15 cellular contexts compared by ENCODE assay signal in the genomic region with DNA sequence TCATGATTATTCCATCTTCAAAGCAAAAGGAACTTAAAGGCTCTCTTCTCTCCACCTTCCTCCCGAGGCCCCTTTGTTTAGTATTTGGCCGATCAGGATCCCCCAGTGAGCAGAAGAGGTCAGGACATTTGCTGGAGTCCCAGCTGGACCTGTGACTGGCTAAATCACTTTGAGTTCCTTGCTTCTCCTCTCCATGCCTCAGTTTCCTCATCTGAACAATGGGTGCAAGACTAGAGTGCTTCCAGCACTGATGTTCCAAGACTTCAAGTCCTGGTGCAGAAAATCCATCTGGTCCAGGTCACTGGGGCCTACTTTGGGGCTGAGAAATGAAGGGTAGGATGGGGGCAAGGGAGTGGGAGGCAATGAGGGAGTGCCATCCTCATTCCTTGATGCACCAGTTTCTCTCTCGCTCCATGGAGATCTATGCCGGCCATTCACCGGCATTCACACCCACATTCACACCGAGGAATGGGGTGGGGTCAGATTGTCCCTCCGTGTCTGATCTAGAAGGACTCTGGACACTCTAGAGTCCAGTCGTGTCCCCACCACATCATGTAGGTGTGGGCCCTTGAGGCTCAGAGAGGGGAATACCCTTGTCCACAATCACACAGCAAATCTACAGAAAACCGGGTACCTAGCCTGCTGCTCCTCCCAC. TPM values are rescaled to one million over a fixed set of nuclear protein-coding genes. Genes with fewer than 3 reads are reported as not detected.
DNase-seq lines count a peak whose midpoint lies in the region; ATAC-seq and TF ChIP-seq lines count a peak whose summit lies in the region.
"Had no signal": no experiment of that assay in that cellular context is flagged by ENCODE, and none has a peak within 500 bp of the region (broad histone marks: within the 10 kb centered on the region; RNA-seq: fewer than 3 reads in every experiment).

No MANE protein-coding gene starts in this region.

- DNase-seq in adipocyte (ENCODE audit: low read depth) (no peak), esophagus squamous epithelium (lab: John Stamatoyannopoulos, UW) (no peak), neural progenitor cell (ENCODE audit: low spot score) (no peak), tibial nerve (ENCODE audit: low spot score in 2 of 2) (no peak), islet precursor cell (no peak), sciatic nerve (ENCODE audit: low spot score) (no peak), mucosa of gallbladder (ENCODE audit: low spot score) (no peak)
- DNase-seq: activated CD8-positive, alpha-beta T cell treated with anti-CD3 and anti-CD28 coated beads for 36 hours; activated effector memory CD4-positive, alpha-beta T cell treated with Interleukin-2 at 50 U/mL for 16 hours; glutamatergic neuron; NCI-H146; NCI-H446 had no signal

- TF ChIP-seq EP300 in tibial nerve (IDR thresholded peaks at IDR 0.05) = no peak

- H3K9me3 ChIP-seq in adipocyte (ENCODE audit: control insufficient read depth, low read length) (no peaks in the 10 kb centered on the region), esophagus squamous epithelium (no peaks in the 10 kb centered on the region), neural progenitor cell (ENCODE audit: low read depth) (no peaks in the 10 kb centered on the region), tibial nerve (no peaks in the 10 kb centered on the region)

- H3K36me3 ChIP-seq in adipocyte (ENCODE audit: control insufficient read depth, insufficient read depth, low read length, severe bottlenecking) (peaks cover 59% of the 10 kb centered on the region), esophagus squamous epithelium (peaks cover 0 to 9% (median 0%) of the 10 kb centered on the region in 3 donors), neural progenitor cell (no peaks in the 10 kb centered on the region), tibial nerve (no peaks in the 10 kb centered on the region)

- H3K4me3 ChIP-seq in adipocyte (ENCODE audit: low read length) (no peak overlapping the region), esophagus squamous epithelium (peak overlapping the region in 3 of 4 donors; percentile 13 to 66 (median 25)), neural progenitor cell (no peak overlapping the region), tibial nerve (no peak overlapping the region)

- H3K4me2 ChIP-seq in neural progenitor cell = peak overlapping the region; percentile 7

- H3K4me1 ChIP-seq in adipocyte (ENCODE audit: control insufficient read depth, insufficient read depth, low read length) (peaks cover 70% of the 10 kb centered on the region), esophagus squamous epithelium (peaks cover 7 to 82% (median 34%) of the 10 kb centered on the region in 3 donors), neural progenitor cell (peaks cover 26% of the 10 kb centered on the region), tibial nerve (peaks cover 0 to 59% (median 12%) of the 10 kb centered on the region in 4 donors)

- TF ChIP-seq POLR2A in esophagus squamous epithelium (IDR thresholded peaks at IDR 0.05) (no peak), tibial nerve (IDR thresholded peaks at IDR 0.05) (no peak)

- no peaks in the 10 kb centered on the region for H3K9me3 Mint-ChIP-seq in neural progenitor cell
- H3K9me3 Mint-ChIP-seq: activated CD8-positive, alpha-beta T cell treated with anti-CD3 and anti-CD28 coated beads for 36 hours had no signal

- no peaks in the 10 kb centered on the region for H4K20me1 ChIP-seq in neural progenitor cell (ENCODE audit: low read depth)

- H3K27me3 Mint-ChIP-seq in neural progenitor cell (ENCODE audit: insufficient read depth, low read depth) = peaks cover 8% of the 10 kb centered on the region
- H3K27me3 Mint-ChIP-seq: activated CD8-positive, alpha-beta T cell treated with anti-CD3 and anti-CD28 coated beads for 36 hours had no signal

- no peak overlapping the region for H2AFZ ChIP-seq in neural progenitor cell (replicated peaks)

- peak overlapping the region; percentile 79 for H3K27ac Mint-ChIP-seq in neural progenitor cell
- H3K27ac Mint-ChIP-seq: activated CD8-positive, alpha-beta T cell treated with anti-CD3 and anti-CD28 coated beads for 36 hours had no signal

- H3K27ac ChIP-seq in esophagus squamous epithelium (peak overlapping the region; percentile 53 to 90 (median 88)), neural progenitor cell (no peak overlapping the region), tibial nerve (peak overlapping the region in 3 of 4 donors; percentile 42 to 67 (median 54))
- H3K27ac ChIP-seq: C4-2B had no signal

- H3K27me3 ChIP-seq in adipocyte (replicated peaks; ENCODE audit: control insufficient read depth, insufficient read depth, low read length) (no peaks in the 10 kb centered on the region), esophagus squamous epithelium (no peaks in the 10 kb centered on the region), neural progenitor cell (no peaks in the 10 kb centered on the region), tibial nerve (no peaks in the 10 kb centered on the region)

- peaks cover 49% of the 10 kb centered on the region for H3K4me1 Mint-ChIP-seq in neural progenitor cell

- intact Hi-C loops in esophagus squamous epithelium (cut with DNase I) = no loop called here
- intact Hi-C loops in sciatic nerve (cut with DNase I) = no loop called here

- H3K9ac ChIP-seq in adipocyte (ENCODE audit: low read length) (peak overlapping the region; percentile 37), neural progenitor cell (no peak overlapping the region)

- H3K79me2 ChIP-seq in neural progenitor cell (ENCODE audit: low read depth) = no peaks in the 10 kb centered on the region

- ATAC-seq in HG02884 (IDR thresholded peaks at IDR 0.05; ENCODE audit: unreplicated experiment) (no peak), sciatic nerve (no peak)
- ATAC-seq: activated CD8-positive, alpha-beta T cell treated with anti-CD3 and anti-CD28 coated beads for 36 hours had no signal

- peaks cover 5% of the 10 kb centered on the region for H3F3A ChIP-seq in neural progenitor cell (ENCODE audit: low read depth)

- WGBS in esophagus squamous epithelium, 2 donors = 53 to 60% methylated on average over 8 to 9 of the region's 9 CpGs
- whole genome bisulfite sequencing in tibial nerve, 2 donors = 58 to 74% methylated on average over 8 to 9 of the region's 9 CpGs

- no peak overlapping the region for H3K4me3 Mint-ChIP-seq in neural progenitor cell
- H3K4me3 Mint-ChIP-seq: activated CD8-positive, alpha-beta T cell treated with anti-CD3 and anti-CD28 coated beads for 36 hours had no signal

- no peaks in the 10 kb centered on the region for H3K36me3 Mint-ChIP-seq in neural progenitor cell

- no peak for TF ChIP-seq CTCF in esophagus squamous epithelium (IDR thresholded peaks at IDR 0.05)
- TF ChIP-seq CTCF in neural progenitor cell (IDR thresholded peaks at IDR 0.05) = no peak
- no peak for TF ChIP-seq CTCF in tibial nerve (IDR thresholded peaks at IDR 0.05)

RNA-seq across cellular contexts. Expression of a gene that starts 38.7 kb away (rescaled TPM):
- 1 to 10 TPM in 3 of 4 donors, not detected in 1; 2.0 to 2.5 (median 2.1) TPM for total RNA-seq in esophagus squamous epithelium
- not detected in 2 replicates for total RNA-seq in neural progenitor cell (ENCODE audit: low replicate concordance)
- total RNA-seq in tibial nerve = 100 to 1,000 TPM in 1 of 4 donors, 10 to 100 TPM in 3; 22.8 to 109 (median 80.7) TPM
- total RNA-seq in sciatic nerve = 51.7 TPM
- total RNA-seq in mucosa of gallbladder = 0.52 TPM
- total RNA-seq: activated CD8-positive, alpha-beta T cell treated with anti-CD3 and anti-CD28 coated beads for 36 hours; kidney epithelial cell had no signal

RNA-seq across cellular contexts. Expression of a gene that starts 60.0 kb away (rescaled TPM):
- total RNA-seq in esophagus squamous epithelium (1 to 10 TPM; 2.1 to 4.6 (median 3.1) TPM), neural progenitor cell (ENCODE audit: low replicate concordance) (16.4 and 28.3 TPM in 2 replicates), tibial nerve (1 to 10 TPM; 5.0 to 8.2 (median 6.7) TPM), sciatic nerve (10.8 TPM), mucosa of gallbladder (17.3 TPM)

Comparison
In these comparisons a context has a peak if more than half of its experiments do, and no peak if none do; other contexts are left out.
1. H3K4me3 ChIP-seq: peak in esophagus squamous epithelium (3 of 4); none in adipocyte (single experiment), neural progenitor cell (single experiment) and tibial nerve (0 of 4).
2. RNA of a gene that starts 38.7 kb away (total RNA-seq): 22.8 to 109 TPM in tibial nerve and 51.7 TPM in sciatic nerve (single experiment); 2.0 to 2.5 TPM in esophagus squamous epithelium, 0.52 TPM in mucosa of gallbladder (single experiment) and not detected in neural progenitor cell; every median in the first group is over 4 times any median in the second.